In genomic region chr1:214582289-214582891, GRCh38 we compare ENCODE assay signal across 22 cellular contexts. TPM values are rescaled to one million over a fixed set of nuclear protein-coding genes. Genes with fewer than 3 reads are reported as not detected.
DNase-seq lines count a peak whose midpoint lies in the region; ATAC-seq, FAIRE-seq and TF ChIP-seq lines count a peak whose summit lies in the region.
"Had no signal": no experiment of that assay in that cellular context is flagged by ENCODE, and none has a peak within 500 bp of the region (broad histone marks: within the 10 kb centered on the region; RNA-seq: fewer than 3 reads in every experiment).

No MANE protein-coding gene starts in this region.

- H3K4me3 ChIP-seq in ACC112 (ENCODE audit: low read depth, low read length) (no peak overlapping the region), MG63 (no peak overlapping the region), K562 (no peak overlapping the region), mesenchymal stem cell (ENCODE audit: insufficient read depth in 1 of 2, low read depth in 1 of 2, low read length in 2 of 2) (no peak overlapping the region)
- H3K4me3 ChIP-seq: esophagus muscularis mucosa, HAP-1, upper lobe of right lung had no signal

- H3K9me3 ChIP-seq in MG63 (no peaks in the 10 kb centered on the region; the same call in 1 of the 2 replicates), K562 (replicated peaks; ENCODE audit: control insufficient read depth, insufficient read depth, low read depth, low read length) (no peaks in the 10 kb centered on the region), mesenchymal stem cell (ENCODE audit: control insufficient read depth, low read length) (peaks cover 4% of the 10 kb centered on the region)
- H3K9me3 ChIP-seq: BE2C, esophagus muscularis mucosa, HAP-1, upper lobe of right lung had no signal

- H2AK5ac ChIP-seq in mesenchymal stem cell (ENCODE audit: low read length, severe bottlenecking) = no peak overlapping the region

- BruUV-seq in K562 (replicated peaks; lab: Mats Ljungman, UMichigan) = no TSS peak

- POLR2A ChIA-PET in K562 (lab: Yijun Ruan, JAX) = interaction anchor here (1.0 kb wide), 1 partner anchor 35 kb away, joined by 3 read pairs; no protein-coding TSS in a partner anchor

- H3K27ac ChIP-seq in ACC112 (ENCODE audit: low read depth, low read length) = peak overlapping the region; percentile 47
- H3K27ac ChIP-seq in K562 (ENCODE audit: extremely low read depth, low read depth, low read length) = no peak overlapping the region
- peak overlapping the region; percentile 50 for H3K27ac ChIP-seq in mesenchymal stem cell (ENCODE audit: low read length, poor library complexity, severe bottlenecking)
- H3K27ac ChIP-seq: esophagus muscularis mucosa, upper lobe of right lung, WERI-Rb-1 had no signal

- no peak for FAIRE-seq in K562 (lab: Jason Lieb, UNC)
- FAIRE-seq: A204.1 had no signal

- no peaks in the 10 kb centered on the region for H3K36me3 ChIP-seq in ACC112 (ENCODE audit: insufficient read depth, low read length)
- no peaks in the 10 kb centered on the region for H3K36me3 ChIP-seq in MG63
- H3K36me3 ChIP-seq in K562 (ENCODE audit: control insufficient read depth, insufficient read depth, low read length) = no peaks in the 10 kb centered on the region
- no peaks in the 10 kb centered on the region for H3K36me3 ChIP-seq in mesenchymal stem cell (ENCODE audit: control insufficient read depth in 1 of 2, insufficient read depth in 2 of 2, low read depth in 1 of 2, low read length in 2 of 2)
- H3K36me3 ChIP-seq: BE2C, esophagus muscularis mucosa, HAP-1, upper lobe of right lung, WERI-Rb-1 had no signal

- ATAC-seq in K562 = no peak
- no peak for ATAC-seq in GM18505 (IDR thresholded peaks at IDR 0.05; ENCODE audit: unreplicated experiment)
- ATAC-seq: T-helper 17 cell, upper lobe of right lung had no signal

- no peaks in the 10 kb centered on the region for H4K20me1 ChIP-seq in K562 (replicated peaks; ENCODE audit: control insufficient read depth, insufficient read depth, low read length)

- peaks cover 6% of the 10 kb centered on the region for H3K79me1 ChIP-seq in mesenchymal stem cell (replicated peaks; ENCODE audit: low read length, poor library complexity, severe bottlenecking)

- TF ChIP-seq POLR2A in K562 (conservative IDR thresholded peaks at IDR 0.05) (no peak), GM18505 (IDR thresholded peaks at IDR 0.05; ENCODE audit: borderline replicate concordance, extremely low read depth, insufficient read depth, insufficient read length) (no peak)

- H4K91ac ChIP-seq in mesenchymal stem cell (ENCODE audit: low read length) = no peak overlapping the region

- H3K23ac ChIP-seq in mesenchymal stem cell (ENCODE audit: low read length in 2 of 2) = no peak overlapping the region

- peaks cover 45% of the 10 kb centered on the region for H3K4me1 ChIP-seq in ACC112 (ENCODE audit: control insufficient read depth, insufficient read depth, low read length, unreplicated experiment)
- H3K4me1 ChIP-seq in K562 (replicated peaks in 1 of 2; ENCODE audit: control insufficient read depth in 2 of 2, insufficient read depth in 2 of 2, low read length in 2 of 2) = no peaks in the 10 kb centered on the region
- H3K4me1 ChIP-seq in mesenchymal stem cell (ENCODE audit: control insufficient read depth, insufficient read depth, low read depth, low read length) = peaks cover 4% of the 10 kb centered on the region
- H3K4me1 ChIP-seq: BE2C, HAP-1, upper lobe of right lung had no signal

- DNase-seq in MG63 (peak; percentile 17), K562 (ENCODE audit: extremely low read depth in 1 of 4, low spot score in 3 of 4) (no peak), mesenchymal stem cell (no peak), T-helper 2 cell (no peak), germinal center (ENCODE audit: low spot score) (no peak)
- no peak for DNase-seq in stimulated activated CD4-positive, alpha-beta T cell treated with anti-CD3 and anti-CD28 coated beads, Interleukin-1b, Interleukin-23, amount 100 ng/mL, for 48 hours
- DNase-seq: BE2C; DND-41; effector CD8-positive, alpha-beta T cell; NCI-H187; occipital lobe; SHP77 treated with DMSO at 0.1 percent for 48 hours; stimulated activated CD4-positive, alpha-beta T cell treated with anti-CD3 and anti-CD28 coated beads, Interleukin-12 subunit alpha, Interleukin-12 subunit beta, amount 100 ng/mL, for 4 hours; T-helper 17 cell; upper lobe of right lung; WERI-Rb-1 had no signal

- H3K4me2 ChIP-seq in K562 (ENCODE audit: insufficient read depth, low read length) (no peak overlapping the region), mesenchymal stem cell (ENCODE audit: low read length, poor library complexity, severe bottlenecking) (no peak overlapping the region)

- no peak overlapping the region for H2BK15ac ChIP-seq in mesenchymal stem cell (ENCODE audit: low read depth, poor library complexity, severe bottlenecking)

- in situ Hi-C loops in K562 (cut with MboI) = no loop called here

- TF ChIP-seq CTCF in K562 (IDR thresholded peaks at IDR 0.05 in 2 of 3, conservative IDR thresholded peaks at IDR 0.05 in 1 of 3; ENCODE audit: insufficient read depth in 2 of 3, low read depth in 1 of 3, low read length in 3 of 3) = no peak

- H3K27me3 ChIP-seq in ACC112 (ENCODE audit: insufficient read depth, low read length) = no peaks in the 10 kb centered on the region
- no peaks in the 10 kb centered on the region for H3K27me3 ChIP-seq in MG63
- peaks cover 2 to 8% of the 10 kb centered on the region in 2 experiments; a peak in 2 of 5 replicates for H3K27me3 ChIP-seq in K562 (ENCODE audit: control insufficient read depth in 2 of 2, insufficient read depth in 2 of 2, low read length in 2 of 2)
- H3K27me3 ChIP-seq in mesenchymal stem cell (ENCODE audit: control insufficient read depth in 1 of 2, insufficient read depth in 1 of 2, low read length in 2 of 2) = no peaks in the 10 kb centered on the region
- H3K27me3 ChIP-seq: esophagus muscularis mucosa, upper lobe of right lung had no signal

- no peak for TF ChIP-seq EP300 in K562 (IDR thresholded peaks at IDR 0.05; ENCODE audit: low read length)

- H3K9me1 ChIP-seq in K562 (ENCODE audit: control insufficient read depth, insufficient read depth, low read length) = no peaks in the 10 kb centered on the region

- H2BK120ac ChIP-seq in mesenchymal stem cell (ENCODE audit: low read depth, low read length) = no peak overlapping the region

- H3K18ac ChIP-seq in mesenchymal stem cell (ENCODE audit: low read depth in 1 of 2, low read length in 2 of 2) = peak overlapping the region in 1 of 2 experiments; percentile 34

- H3K79me2 ChIP-seq in ACC112 (ENCODE audit: control insufficient read depth, insufficient read depth, low read length, unreplicated experiment) = no peaks in the 10 kb centered on the region
- no peaks in the 10 kb centered on the region for H3K79me2 ChIP-seq in K562 (ENCODE audit: control insufficient read depth, insufficient read depth, low read length)

- no peak overlapping the region for H3K14ac ChIP-seq in mesenchymal stem cell (ENCODE audit: low read length in 2 of 2)

- H3K9ac ChIP-seq in K562 (ENCODE audit: insufficient read depth in 1 of 2, low read depth in 2 of 2, low read length in 2 of 2) (no peak overlapping the region), mesenchymal stem cell (ENCODE audit: low read length) (no peak overlapping the region)

- H2BK12ac ChIP-seq in mesenchymal stem cell (ENCODE audit: low read length in 2 of 2) = no peak overlapping the region

- WGBS in K562 (ENCODE audit: insufficient coverage, low coverage, missing lambda C conversion rate) = 5% methylated on average over 7 of the region's 7 CpGs
- 100% methylated on average over 3 of the region's 7 CpGs for WGBS in mesenchymal stem cell

- no peak overlapping the region for H3K4ac ChIP-seq in mesenchymal stem cell (ENCODE audit: low read depth in 1 of 2, low read length in 2 of 2)

- H2BK5ac ChIP-seq in mesenchymal stem cell (ENCODE audit: low read depth, low read length, poor library complexity, severe bottlenecking) = no peak overlapping the region

- H4K8ac ChIP-seq in mesenchymal stem cell (ENCODE audit: low read length) = peak overlapping the region; percentile 60

- no peak overlapping the region for H2AFZ ChIP-seq in ACC112 (ENCODE audit: low read length, unreplicated experiment)
- no peak overlapping the region for H2AFZ ChIP-seq in K562 (ENCODE audit: low read depth, low read length)
- no peak overlapping the region for H2AFZ ChIP-seq in mesenchymal stem cell (ENCODE audit: low read depth, low read length)

- TF ChIP-seq RAD21 in K562 (CRISPR knock-in tag; conservative IDR thresholded peaks at IDR 0.05 in 1 of 2, IDR thresholded peaks at IDR 0.05 in 1 of 2) = no peak

- intact Hi-C loops in K562 (cut with micrococcal nuclease) = loop anchor here (10.0 kb wide), 1 partner anchor 318 kb away; no protein-coding TSS in a partner anchor

- CTCF ChIA-PET in K562 (lab: Yijun Ruan, JAX; ENCODE audit: low intra/inter-chr PET ratio) = no interaction called here

RNA-seq across cellular contexts. Expression of gene CENPF, which starts 20.6 kb away (rescaled TPM):
- 43.0 and 64.5 TPM in 2 replicates for total RNA-seq in MG63 (2014; rRNA removed; shearing (Covaris generic); ENCODE audit: low replicate concordance)
- total RNA-seq in K562 (2011; cell fraction: chromatin; rRNA removed; ENCODE audit: low replicate concordance) = 21.7 and 130 TPM in 2 replicates
- total RNA-seq in K562 (2011; cell fraction: nucleolus; rRNA removed) = 11.8 and 20.9 TPM in 2 replicates
- 40.8 and 50.3 TPM in 2 replicates for total RNA-seq in K562 (2011; cell fraction: nucleoplasm; rRNA removed)
- 76.9 and 91.6 TPM in 2 replicates for total RNA-seq in K562 (2014; rRNA removed)
- 180 and 214 TPM in 2 replicates for total RNA-seq in K562 (2014; rRNA removed; fragmentation: Illumina TruSeq; extraction: Trizol)
- 142 and 153 TPM in 2 replicates for total RNA-seq in K562 (2015; rRNA removed; fragmentation: Illumina TruSeq; extraction: Trizol)
- 98.2 and 102 TPM in 2 replicates for total RNA-seq in K562 (2021)
- polyA plus RNA-seq in K562 (2011; rRNA removed) = 46.4 and 64.5 TPM in 2 replicates
- polyA plus RNA-seq in K562 (2011; cell fraction: cytosol; rRNA removed) = 8.8 and 16.0 TPM in 2 replicates
- 52.2 and 53.8 TPM in 2 replicates for polyA plus RNA-seq in K562 (2011; cell fraction: nucleus; rRNA removed)
- polyA plus RNA-seq in K562 (2012) = 48.5 and 70.8 TPM in 2 replicates
- polyA plus RNA-seq in K562 (2014; fragmentation: Illumina TruSeq; extraction: Trizol) = 118 TPM in 2 replicates
- 10 to 100 TPM; 50.6 to 92.6 TPM for polyA plus RNA-seq in K562 (2014; fragmentation: Nextera tagmentation; extraction: Ambion mirVana)
- polyA plus RNA-seq in K562 (2014; rRNA removed) = 54.1 and 98.3 TPM in 2 replicates
- polyA minus RNA-seq in K562 (2011; rRNA and poly(A)+ RNA removed) = 99.3 and 119 TPM in 2 replicates
- polyA minus RNA-seq in K562 (2011; cell fraction: cytosol; rRNA and poly(A)+ RNA removed) = 46.6 and 50.8 TPM in 2 replicates
- polyA minus RNA-seq in K562 (2011; cell fraction: nucleus; rRNA and poly(A)+ RNA removed) = 35.7 and 70.4 TPM in 2 replicates
- 4.2 TPM for polyA plus RNA-seq in mesenchymal stem cell (2013, experiment 1 of 2)
- polyA plus RNA-seq in mesenchymal stem cell (2013, experiment 2 of 2) = 4.9 TPM

RNA-seq across cellular contexts. Expression of gene PTPN14, which starts 31.0 kb away (rescaled TPM):
- 41.3 and 45.2 TPM in 2 replicates for total RNA-seq in MG63 (2014; rRNA removed; shearing (Covaris generic); ENCODE audit: low replicate concordance)
- not detected in 2 replicates for total RNA-seq in K562 (2011; cell fraction: chromatin; rRNA removed; ENCODE audit: low replicate concordance)
- total RNA-seq in K562 (2011; cell fraction: nucleolus; rRNA removed) = not detected in 2 replicates
- 0.08 TPM in 1 of 2 replicates, not detected in the other for total RNA-seq in K562 (2011; cell fraction: nucleoplasm; rRNA removed)
- total RNA-seq in K562 (2014; rRNA removed) (not detected in 2 replicates), K562 (2014; rRNA removed; fragmentation: Illumina TruSeq; extraction: Trizol) (not detected in 2 replicates), K562 (2015; rRNA removed; fragmentation: Illumina TruSeq; extraction: Trizol) (not detected in 2 replicates), K562 (2021) (0.29 TPM in 2 replicates)
- polyA plus RNA-seq in K562 (2011; rRNA removed) (0.03 TPM in 1 of 2 replicates, not detected in the other), K562 (2014; fragmentation: Illumina TruSeq; extraction: Trizol) (not detected in 2 replicates), K562 (2014; fragmentation: Nextera tagmentation; extraction: Ambion mirVana) (under 1 TPM in 1 of 2 experiments, not detected in 1; 0.01 TPM), K562 (2014; rRNA removed) (0.04 TPM in 1 of 2 replicates, not detected in the other)
- under 0.01 and 0.03 TPM in 2 replicates for polyA plus RNA-seq in K562 (2011; cell fraction: cytosol; rRNA removed)
- 0.03 TPM in 1 of 2 replicates, not detected in the other for polyA plus RNA-seq in K562 (2011; cell fraction: nucleus; rRNA removed)
- polyA plus RNA-seq in K562 (2012) = 0.04 and 0.11 TPM in 2 replicates
- polyA minus RNA-seq in K562 (2011; rRNA and poly(A)+ RNA removed) = under 0.01 and 0.03 TPM in 2 replicates
- not detected in 2 replicates for polyA minus RNA-seq in K562 (2011; cell fraction: cytosol; rRNA and poly(A)+ RNA removed)
- polyA minus RNA-seq in K562 (2011; cell fraction: nucleus; rRNA and poly(A)+ RNA removed) = not detected in 2 replicates
- polyA plus RNA-seq in mesenchymal stem cell (2013, experiment 1 of 2) = 18.6 TPM
- 18.0 TPM for polyA plus RNA-seq in mesenchymal stem cell (2013, experiment 2 of 2)
- total RNA-seq: OCI-LY7 had no signal

Comparison
In these comparisons a context has a peak if more than half of its experiments do, and no peak if none do; other contexts are left out.
1. RNA of gene PTPN14, which starts 31.0 kb away (total RNA-seq): 41.3 to 45.2 TPM in MG63; 0.08 to 0.29 TPM in K562; every median in the first group is over 10 times any median in the second.